In genomic region chr17:65438173-65438572, GRCh38 we compare ENCODE assay signal across 29 cellular contexts.
"Had no signal": no experiment of that assay in that cellular context is flagged by ENCODE, and none has a peak within 500 bp of the region (broad histone marks: within the 10 kb centered on the region; RNA-seq: fewer than 3 reads in every experiment).

No MANE protein-coding gene starts in this region.

- H3K36me3 ChIP-seq: MG63, SJCRH30, WERI-Rb-1 had no signal

- H3K4me3 ChIP-seq: MG63, SJCRH30, SK-N-MC had no signal

- ATAC-seq: activated CD8-positive, alpha-beta memory T cell treated with anti-CD3 and anti-CD28 coated beads, Interleukin-2, amount 10 ng/mL, durations not matched to agents 7 days and 5 days; activated naive CD8-positive, alpha-beta T cell treated with anti-CD3 and anti-CD28 coated beads, Interleukin-2, amount 50 U/mL, for 24 hours; Panc1 had no signal

- H3K9me3 Mint-ChIP-seq: activated CD4-positive, alpha-beta memory T cell treated with anti-CD3 and anti-CD28 coated beads, Interleukin-2, amount 10 ng/mL, durations not matched to agents 7 days and 5 days had no signal

- H3K4me1 Mint-ChIP-seq: activated CD8-positive, alpha-beta memory T cell treated with anti-CD3 and anti-CD28 coated beads, Interleukin-2, amount 10 ng/mL, durations not matched to agents 7 days and 5 days had no signal

- FAIRE-seq: bronchial epithelial cell had no signal

- H3K27me3 ChIP-seq: MG63, SJCRH30 had no signal

- H3K27me3 Mint-ChIP-seq: brain had no signal

- DNase-seq: activated CD4-positive, alpha-beta memory T cell treated with anti-CD3 and anti-CD28 coated beads, Interleukin-2, amount 10 ng/mL, durations not matched to agents 7 days and 5 days; activated CD4-positive, alpha-beta T cell treated with anti-CD3 and anti-CD28 coated beads for 1 hour; activated CD4-positive, alpha-beta T cell treated with anti-CD3 and anti-CD28 coated beads for 48 hours; activated CD4-positive, CD25-positive, alpha-beta regulatory T cell; activated CD8-positive, alpha-beta memory T cell treated with anti-CD3 and anti-CD28 coated beads for 24 hours; activated CD8-positive, alpha-beta memory T cell treated with anti-CD3 and anti-CD28 coated beads, Interleukin-2, amount 10 ng/mL, durations not matched to agents 7 days and 5 days; activated CD8-positive, alpha-beta memory T cell treated with anti-CD3 and anti-CD28 coated beads, Interleukin-2, amount 50 U/mL, for 48 hours; activated effector memory CD4-positive, alpha-beta T cell treated with Interleukin-2 at 50 U/mL for 16 hours; activated naive CD4-positive, alpha-beta T cell treated with anti-CD3 and anti-CD28 coated beads, Interleukin-2, amount 10 ng/mL, durations not matched to agents 7 days and 5 days; activated naive CD8-positive, alpha-beta T cell treated with anti-CD3 and anti-CD28 coated beads, Interleukin-2, amount 50 U/mL, for 24 hours; activated T-cell treated with anti-CD3 and anti-CD28 coated beads, Interleukin-2, amount 50 U/mL, for 48 hours; central memory CD4-positive, alpha-beta T cell; Kasumi-1; MG63; NCI-H1048; NCI-H1105 treated with DMSO at 0.1 percent for 48 hours; NCI-H1436; NCI-H1694; NCI-H1930; NCI-H345; NCI-H524 treated with DMSO at 0.1 percent for 48 hours; SHP77; SJCRH30; WERI-Rb-1 had no signal

- H3K4me3 Mint-ChIP-seq: activated CD4-positive, alpha-beta memory T cell treated with anti-CD3 and anti-CD28 coated beads, Interleukin-2, amount 10 ng/mL, durations not matched to agents 7 days and 5 days; activated CD8-positive, alpha-beta memory T cell treated with anti-CD3 and anti-CD28 coated beads, Interleukin-2, amount 10 ng/mL, durations not matched to agents 7 days and 5 days; activated naive CD4-positive, alpha-beta T cell treated with anti-CD3 and anti-CD28 coated beads, Interleukin-2, amount 10 ng/mL, durations not matched to agents 7 days and 5 days; activated naive CD8-positive, alpha-beta T cell; activated naive CD8-positive, alpha-beta T cell treated with anti-CD3 and anti-CD28 coated beads, Interleukin-2, amount 50 U/mL, for 24 hours had no signal

- H3K36me3 Mint-ChIP-seq: activated CD8-positive, alpha-beta memory T cell treated with anti-CD3 and anti-CD28 coated beads, Interleukin-2, amount 10 ng/mL, durations not matched to agents 7 days and 5 days; activated naive CD4-positive, alpha-beta T cell treated with anti-CD3 and anti-CD28 coated beads, Interleukin-2, amount 10 ng/mL, durations not matched to agents 7 days and 5 days; activated naive CD8-positive, alpha-beta T cell; brain had no signal

- H3K9me3 ChIP-seq: MG63, SJCRH30 had no signal

- H3K27ac Mint-ChIP-seq: activated CD4-positive, alpha-beta memory T cell treated with anti-CD3 and anti-CD28 coated beads, Interleukin-2, amount 10 ng/mL, durations not matched to agents 7 days and 5 days; activated CD8-positive, alpha-beta memory T cell treated with anti-CD3 and anti-CD28 coated beads, Interleukin-2, amount 10 ng/mL, durations not matched to agents 7 days and 5 days; activated naive CD4-positive, alpha-beta T cell treated with anti-CD3 and anti-CD28 coated beads, Interleukin-2, amount 10 ng/mL, durations not matched to agents 7 days and 5 days; activated naive CD8-positive, alpha-beta T cell; activated naive CD8-positive, alpha-beta T cell treated with anti-CD3 and anti-CD28 coated beads, Interleukin-2, amount 50 U/mL, for 24 hours had no signal

- H3K27ac ChIP-seq: SJCRH30, SK-N-MC, WERI-Rb-1 had no signal
